8 cellular contexts compared by ENCODE assay signal in the genomic region with DNA sequence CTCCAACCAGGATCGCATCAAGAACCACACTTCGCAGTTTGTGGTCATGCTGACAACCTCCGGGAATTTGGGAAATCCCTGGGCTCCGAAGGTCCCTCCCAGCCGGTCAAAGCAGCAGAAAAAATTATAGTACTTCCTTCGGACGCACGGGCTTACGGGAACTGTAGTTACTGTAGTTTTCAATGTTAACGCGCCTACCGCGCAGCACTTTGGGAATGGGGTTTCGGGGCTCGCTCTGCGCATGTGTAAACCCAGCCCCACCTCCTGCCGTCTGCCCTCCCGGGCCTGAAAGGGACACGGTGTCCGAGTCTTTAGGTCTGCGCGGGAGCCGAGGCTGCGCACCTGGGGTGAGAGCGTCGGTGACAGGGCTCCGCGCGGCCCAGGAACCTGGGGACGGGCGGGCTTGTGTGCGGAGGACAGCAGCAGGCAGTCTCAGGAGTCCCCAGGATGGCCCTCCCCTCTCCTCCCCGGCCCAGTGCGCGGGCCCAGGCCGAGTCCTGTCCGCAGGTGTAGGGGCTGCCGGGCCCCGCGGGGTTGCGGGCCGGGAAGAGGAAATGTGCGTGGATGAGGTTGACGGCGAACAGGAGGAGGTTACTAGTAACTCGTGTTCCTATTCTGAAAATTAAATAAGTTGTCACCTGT. TPM values are rescaled to one million over a fixed set of nuclear protein-coding genes. Genes with fewer than 3 reads are reported as not detected.
DNase-seq lines count a peak whose midpoint lies in the region; ATAC-seq and TF ChIP-seq lines count a peak whose summit lies in the region.
"Not testable (repeated sequence)": the region's sequence is repeated elsewhere in the genome, so short reads cannot be mapped to it uniquely, and the experiment has no call there.

Gene ZNF658, plus strand, starts transcription at position 236 of the 642 bp plus-strand sequence. CDS start 2,837 bp downstream, outside the sequence.

- H3K27ac ChIP-seq in KOPT-K1 (ENCODE audit: low read depth, low read length, poor library complexity, severe bottlenecking) (peak within 1 kb of the TSS; percentile 28), colonic mucosa (peak within 1 kb of the TSS; percentile 27), rectal smooth muscle tissue (ENCODE audit: low read depth, low read length) (peak within 1 kb of the TSS; percentile 32)
- H3K27ac ChIP-seq in temporal lobe (ENCODE audit: low read depth, low read length), result not testable (repeated sequence)

- POLR2A ChIA-PET in activated CD8-positive, alpha-beta T cell treated with anti-CD3 and anti-CD28 coated beads for 36 hours (lab: Charles Lee), result not testable (repeated sequence)

- H3K9me3 Mint-ChIP-seq in HFFc6; activated CD8-positive, alpha-beta T cell treated with anti-CD3 and anti-CD28 coated beads for 36 hours: not testable (repeated sequence)

- peak; percentile 88 for DNase-seq in HFFc6
- DNase-seq in activated CD8-positive, alpha-beta T cell treated with anti-CD3 and anti-CD28 coated beads for 36 hours, result peak; percentile 74
- DNase-seq in colonic mucosa, result peak; percentile 91
- DNase-seq in inferior parietal cortex (ENCODE audit: extremely low spot score), result peak; percentile 73

- not testable (repeated sequence) for H3K27me3 Mint-ChIP-seq in HFFc6 (ENCODE audit: insufficient read depth); activated CD8-positive, alpha-beta T cell treated with anti-CD3 and anti-CD28 coated beads for 36 hours

- H3K9ac ChIP-seq in colonic mucosa (ENCODE audit: low read depth in 2 of 2, low read length in 2 of 2), result peak within 1 kb of the TSS in 1 of 2 donors; percentile 60
- H3K9ac ChIP-seq in rectal smooth muscle tissue (ENCODE audit: low read length), result not testable (repeated sequence)

- not testable (repeated sequence) for H3K27me3 ChIP-seq in colonic mucosa; rectal smooth muscle tissue (ENCODE audit: control insufficient read depth, insufficient read depth, low read length)

- intact Hi-C loops in activated CD8-positive, alpha-beta T cell treated with anti-CD3 and anti-CD28 coated beads for 36 hours (cut with micrococcal nuclease); colonic mucosa (cut with DNase I): not testable (repeated sequence)

- H3K4me3 Mint-ChIP-seq in HFFc6, result peak within 1 kb of the TSS; percentile 90
- peak within 1 kb of the TSS; percentile 84 for H3K4me3 Mint-ChIP-seq in activated CD8-positive, alpha-beta T cell treated with anti-CD3 and anti-CD28 coated beads for 36 hours

- CTCF ChIA-PET in activated CD8-positive, alpha-beta T cell treated with anti-CD3 and anti-CD28 coated beads for 36 hours (lab: Charles Lee), result not testable (repeated sequence)

- not testable (repeated sequence) for H3K36me3 Mint-ChIP-seq in HFFc6 (ENCODE audit: low read depth); activated CD8-positive, alpha-beta T cell treated with anti-CD3 and anti-CD28 coated beads for 36 hours (ENCODE audit: low read depth)

- peak; percentile 95 for ATAC-seq in activated CD8-positive, alpha-beta T cell treated with anti-CD3 and anti-CD28 coated beads for 36 hours

- H3K4me3 ChIP-seq in GM12875 (ENCODE audit: low read depth, low read length), result peak within 1 kb of the TSS; percentile 45
- H3K4me3 ChIP-seq in colonic mucosa, result peak within 1 kb of the TSS; percentile 46
- peak within 1 kb of the TSS; percentile 55 for H3K4me3 ChIP-seq in rectal smooth muscle tissue (ENCODE audit: low read length)

- not testable (repeated sequence) for TF ChIP-seq CTCF in GM12875 (IDR thresholded peaks at IDR 0.05; ENCODE audit: borderline replicate concordance, insufficient read depth, low read depth, low read length); HFFc6 (IDR thresholded peaks at IDR 0.05); activated CD8-positive, alpha-beta T cell treated with anti-CD3 and anti-CD28 coated beads for 36 hours (IDR thresholded peaks at IDR 0.05); colonic mucosa (IDR thresholded peaks at IDR 0.05)

- not testable (repeated sequence) for H3K4me1 ChIP-seq in colonic mucosa; rectal smooth muscle tissue (ENCODE audit: control insufficient read depth, insufficient read depth, low read length)

- not testable (repeated sequence) for H3K36me3 ChIP-seq in KOPT-K1 (ENCODE audit: insufficient read depth, low read length); colonic mucosa; rectal smooth muscle tissue (ENCODE audit: control insufficient read depth, insufficient read depth, low read length)

- H3K4me1 Mint-ChIP-seq in HFFc6 (ENCODE audit: low read depth); activated CD8-positive, alpha-beta T cell treated with anti-CD3 and anti-CD28 coated beads for 36 hours (ENCODE audit: low read depth): not testable (repeated sequence)

- H3K27ac Mint-ChIP-seq in HFFc6, result peak within 1 kb of the TSS; percentile 43; the same call in 1 of the 2 replicates
- peak within 1 kb of the TSS; percentile 82 for H3K27ac Mint-ChIP-seq in activated CD8-positive, alpha-beta T cell treated with anti-CD3 and anti-CD28 coated beads for 36 hours

- H3K9me3 ChIP-seq in KOPT-K1 (ENCODE audit: insufficient read depth, low read length, poor library complexity, severe bottlenecking); colonic mucosa: not testable (repeated sequence)

RNA-seq across cellular contexts. Expression of gene ZNF658, which starts in this region (rescaled TPM):
- total RNA-seq in HFFc6 (2021; fragmentation: NEBNext Ultra II Directional; extraction: Animal tissue kit (Norgen Biotek cat#: 25700)), result 1 to 10 TPM; 1.5 to 2.4 (median 2.0) TPM
- total RNA-seq in activated CD8-positive, alpha-beta T cell treated with anti-CD3 and anti-CD28 coated beads for 36 hours, result 1 to 10 TPM; 1.6 to 2.1 TPM
- 1 to 10 TPM; 2.5 to 3.2 TPM for total RNA-seq in colonic mucosa
- total RNA-seq in temporal lobe, result 16.5 TPM
